18 cellular contexts compared by ENCODE assay signal in genomic region chr20:61310954-61311353, GRCh38. TPM values are rescaled to one million over a fixed set of nuclear protein-coding genes. Genes with fewer than 3 reads are reported as not detected.
DNase-seq lines count a peak whose midpoint lies in the region; ATAC-seq, FAIRE-seq and TF ChIP-seq lines count a peak whose summit lies in the region.
"Had no signal": no experiment of that assay in that cellular context is flagged by ENCODE, and none has a peak within 500 bp of the region (broad histone marks: within the 10 kb centered on the region; RNA-seq: fewer than 3 reads in every experiment).

No MANE protein-coding gene starts in this region.

- no peak overlapping the region for H3K4me3 ChIP-seq in PC-3 (ENCODE audit: low read length)
- H3K4me3 ChIP-seq in fibroblast of mammary gland (ENCODE audit: control insufficient read depth, low read depth, low read length) = no peak overlapping the region
- H3K4me3 ChIP-seq in GM23338 = no peak overlapping the region
- H3K4me3 ChIP-seq: PC-9, SJCRH30 had no signal

- POLR2A ChIA-PET in PC-3 (lab: Charles Lee; ENCODE audit: unreplicated experiment) = no interaction called here

- H3K4me2 ChIP-seq in PC-3 (ENCODE audit: low read length) = no peak overlapping the region
- no peak overlapping the region for H3K4me2 ChIP-seq in GM23338
- H3K4me2 ChIP-seq: PC-9 had no signal

- H4K20me1 ChIP-seq in PC-3 (ENCODE audit: low read length) = no peaks in the 10 kb centered on the region
- H4K20me1 ChIP-seq in GM23338 (replicated peaks; ENCODE audit: insufficient read depth) = no peaks in the 10 kb centered on the region; the same call in 1 of the 2 replicates

- H3K27ac ChIP-seq in PC-3 (ENCODE audit: low read length) = no peak overlapping the region
- no peak overlapping the region for H3K27ac ChIP-seq in GM23338 (ENCODE audit: low read depth)
- H3K27ac ChIP-seq: C4-2B, PC-9, SJCRH30 had no signal

- H2AFZ ChIP-seq in PC-3 (ENCODE audit: low read length) = no peak overlapping the region
- no peak overlapping the region for H2AFZ ChIP-seq in GM23338
- H2AFZ ChIP-seq: PC-9 had no signal

- BruUV-seq in PC-3 (replicated peaks; lab: Mats Ljungman, UMichigan) = no TSS peak

- TF ChIP-seq CTCF in PC-3 (conservative IDR thresholded peaks at IDR 0.05; ENCODE audit: low read depth, low read length) = no peak
- TF ChIP-seq CTCF in fibroblast of mammary gland (conservative IDR thresholded peaks at IDR 0.05; ENCODE audit: control insufficient read depth, insufficient read depth, low read depth, low read length) = no peak
- no peak for TF ChIP-seq CTCF in GM23338 (conservative IDR thresholded peaks at IDR 0.05; ENCODE audit: low read depth in 2 of 2)

- H3K79me2 ChIP-seq in PC-3 (ENCODE audit: low read length) (no peaks in the 10 kb centered on the region), GM23338 (replicated peaks; ENCODE audit: insufficient read depth) (no peaks in the 10 kb centered on the region)

- H3K36me3 ChIP-seq in PC-3 (ENCODE audit: low read depth, low read length) = no peaks in the 10 kb centered on the region
- H3K36me3 ChIP-seq in GM23338 (ENCODE audit: insufficient read depth) = no peaks in the 10 kb centered on the region
- H3K36me3 ChIP-seq: SJCRH30 had no signal

- peaks cover 4% of the 10 kb centered on the region for H3K4me1 Mint-ChIP-seq in GM23338

- H3K27me3 ChIP-seq in PC-3 (ENCODE audit: low read length) (peaks cover 10% of the 10 kb centered on the region; the same call in 1 of the 2 replicates), GM23338 (ENCODE audit: insufficient read depth) (0 out of 2 replicates have a peak, but pooled peaks cover 7% of the 10 kb centered on the region)

- no peak overlapping the region for H3K4me3 Mint-ChIP-seq in GM23338

- H3K9me3 Mint-ChIP-seq in GM23338 = no peaks in the 10 kb centered on the region

- H3K9me3 ChIP-seq in PC-3 (ENCODE audit: low read length) = no peaks in the 10 kb centered on the region
- H3K9me3 ChIP-seq: SJCRH30 had no signal

- H3K9me2 ChIP-seq in PC-3 (replicated peaks; ENCODE audit: low read length) (no peaks in the 10 kb centered on the region), GM23338 (ENCODE audit: insufficient read depth) (no peaks in the 10 kb centered on the region)

- no peak overlapping the region for H3K27ac Mint-ChIP-seq in GM23338

- CTCF ChIA-PET in PC-3 (lab: Charles Lee) = no interaction called here

- H3K27me3 Mint-ChIP-seq in GM23338 (ENCODE audit: insufficient read depth, low read depth, poor library complexity) = peaks cover 21% of the 10 kb centered on the region

- no peaks in the 10 kb centered on the region for H3K36me3 Mint-ChIP-seq in GM23338 (ENCODE audit: low read depth)

- intact Hi-C loops in PC-3 (cut with micrococcal nuclease) = no loop called here

- H3K4me1 ChIP-seq in PC-3 (ENCODE audit: insufficient read depth, low read length) (no peaks in the 10 kb centered on the region), GM23338 (ENCODE audit: insufficient read depth) (peaks cover 23% of the 10 kb centered on the region)
- H3K4me1 ChIP-seq: SJCRH30 had no signal

- no peak; the same call in 1 of the 2 replicates for ATAC-seq in PC-3
- no peak for ATAC-seq in HG02759 (IDR thresholded peaks at IDR 0.05; ENCODE audit: unreplicated experiment)
- ATAC-seq in HG02798 (IDR thresholded peaks at IDR 0.05; ENCODE audit: poor library complexity, unreplicated experiment) = no peak
- no peak for ATAC-seq in GM23338
- no peak for ATAC-seq in GM18909 (IDR thresholded peaks at IDR 0.05; ENCODE audit: poor library complexity, unreplicated experiment)
- ATAC-seq: HCT116 had no signal

- FAIRE-seq in urothelium cell line (lab: Jason Lieb, UNC) = no peak

- DNase-seq in PC-3 (peak; percentile 8), fibroblast of mammary gland (ENCODE audit: low read depth) (peak; percentile 26), myocyte (ENCODE audit: low read depth) (peak; percentile 54), urothelium cell line (ENCODE audit: low spot score) (peak; percentile 30), GM23338 (ENCODE audit: low spot score) (no peak)
- DNase-seq: AML-193, DMS79 treated with DMSO at 0.1 percent for 48 hours, KG1, NCI-H1417 treated with DMSO at 0.1 percent for 48 hours, NCI-H345, NCI-H524 treated with DMSO at 0.1 percent for 48 hours, PC-9, SJCRH30 had no signal

- no peak overlapping the region for H3K9ac ChIP-seq in PC-3 (ENCODE audit: low read length)

- H3F3A ChIP-seq in PC-3 (ENCODE audit: low read length, unreplicated experiment) (no peaks in the 10 kb centered on the region), GM23338 (replicated peaks; ENCODE audit: low read depth) (no peaks in the 10 kb centered on the region)

TF ChIP-seq in GM23338, 12 proteins besides CTCF, POLR2A, EP300 and RAD21 (continues in another document):
- no peak for TF ChIP-seq STAT1 (IDR thresholded peaks at IDR 0.05; ENCODE audit: unreplicated experiment)
- TF ChIP-seq EZH2 (IDR thresholded peaks at IDR 0.05; ENCODE audit: low read depth, unreplicated experiment) = no peak
- TF ChIP-seq NANOG (IDR thresholded peaks at IDR 0.05; ENCODE audit: borderline replicate concordance) = no peak
- TF ChIP-seq EZH2phosphoT487 (IDR thresholded peaks at IDR 0.05; ENCODE audit: unreplicated experiment) = no peak
- TF ChIP-seq CREB1 (CRISPR knock-in tag; IDR thresholded peaks at IDR 0.05; ENCODE audit: low read depth) = no peak
- no peak for TF ChIP-seq ETS1 (IDR thresholded peaks at IDR 0.05)
- TF ChIP-seq ZNF462 (CRISPR knock-in tag; IDR thresholded peaks at IDR 0.05) = no peak
- no peak for TF ChIP-seq ZNF114 (CRISPR knock-in tag; IDR thresholded peaks at IDR 0.05)

RNA-seq across cellular contexts. Expression of gene CDH4, which starts 58.9 kb away (rescaled TPM):
- total RNA-seq in PC-3 (2014; rRNA removed) = not detected in 2 replicates
- 0.31 and 0.45 TPM in 2 replicates for total RNA-seq in myocyte
- 0.48 TPM for polyA plus RNA-seq in myocyte (2012)
- total RNA-seq in GM23338 (2014; rRNA removed; shearing (Covaris generic)) = 4.0 and 4.2 TPM in 2 replicates
- 1.2 TPM in 2 replicates for polyA plus RNA-seq in GM23338 (2016; fragmentation: Nextera tagmentation; extraction: Ambion mirVana)
- total RNA-seq: PC-9 had no signal
